In genomic region chr7:117012284-117013174, GRCh38 we compare ENCODE assay signal across 9 cellular contexts. TPM values are rescaled to one million over a fixed set of nuclear protein-coding genes. Genes with fewer than 3 reads are reported as not detected.
DNase-seq lines count a peak whose midpoint lies in the region; ATAC-seq, FAIRE-seq and TF ChIP-seq lines count a peak whose summit lies in the region.
"Had no signal": no experiment of that assay in that cellular context is flagged by ENCODE, and none has a peak within 500 bp of the region (broad histone marks: within the 10 kb centered on the region; RNA-seq: fewer than 3 reads in every experiment).

No MANE protein-coding gene starts in this region.

- H3K4me1 Mint-ChIP-seq in activated T-helper 2 cell treated with anti-CD3 and anti-CD28 coated beads, Interferon-gamma antibody, Interleukin-2, Interleukin-4, amounts not matched to agents 10 μg/mL and 5 μg/mL and 100 μg/mL, durations not matched to agents 14 hours and 24 hours and 36 hours (ENCODE audit: low read depth) = peaks cover 70% of the 10 kb centered on the region

- dilution Hi-C loops in keratinocyte (cut with MboI; ENCODE audit: extremely low pct_ligation_motif_present, low sequenced_read_pairs) = no loop called here

- H3K4me3 Mint-ChIP-seq in activated T-helper 2 cell treated with anti-CD3 and anti-CD28 coated beads, Interferon-gamma antibody, Interleukin-2, Interleukin-4, amounts not matched to agents 10 μg/mL and 5 μg/mL and 100 μg/mL, durations not matched to agents 14 hours and 24 hours and 36 hours (ENCODE audit: low read depth) = no peak overlapping the region

- H3K36me3 Mint-ChIP-seq in activated T-helper 2 cell treated with anti-CD3 and anti-CD28 coated beads, Interferon-gamma antibody, Interleukin-2, Interleukin-4, amounts not matched to agents 10 μg/mL and 5 μg/mL and 100 μg/mL, durations not matched to agents 14 hours and 24 hours and 36 hours (ENCODE audit: low read depth) = no peaks in the 10 kb centered on the region

- peaks cover 6% of the 10 kb centered on the region for H3K79me2 ChIP-seq in keratinocyte (ENCODE audit: control insufficient read depth, insufficient read depth, low read length)

- no peak overlapping the region for H3K27ac ChIP-seq in keratinocyte (ENCODE audit: control insufficient read depth, insufficient read depth, low read length)
- no peak overlapping the region for H3K27ac ChIP-seq in suprapubic skin
- H3K27ac ChIP-seq: SJCRH30 had no signal

- peaks cover 24% of the 10 kb centered on the region for H3K4me1 ChIP-seq in keratinocyte (ENCODE audit: control insufficient read depth, extremely low read depth, insufficient read depth, low read length)
- H3K4me1 ChIP-seq in suprapubic skin = peaks cover 16% of the 10 kb centered on the region

- intact Hi-C loops in activated T-helper 2 cell treated with anti-CD3 and anti-CD28 coated beads, Interferon-gamma antibody, Interleukin-2, Interleukin-4, amounts not matched to agents 10 μg/mL and 5 μg/mL and 100 μg/mL, durations not matched to agents 14 hours and 24 hours and 36 hours (cut with micrococcal nuclease) = loop anchor here (1.0 to 10.0 kb wide), 4 partner anchors 24 to 798 kb away; partner anchors contain the start of genes CAPZA2 and TES

- no peak for TF ChIP-seq EP300 in suprapubic skin (IDR thresholded peaks at IDR 0.05)

- peak in 2 of 3 experiments; percentile 38 to 39 for TF ChIP-seq CTCF in keratinocyte (optimal IDR thresholded peaks at IDR 0.05 in 1 of 3, IDR thresholded peaks at IDR 0.05 in 1 of 3, conservative IDR thresholded peaks at IDR 0.05 in 1 of 3; ENCODE audit: extremely low read depth in 1 of 3, insufficient read depth in 2 of 3, low read length in 3 of 3)
- TF ChIP-seq CTCF in suprapubic skin (IDR thresholded peaks at IDR 0.05) = peak in 1 of 2 donors; percentile 11

- H3K27ac Mint-ChIP-seq in activated T-helper 2 cell treated with anti-CD3 and anti-CD28 coated beads, Interferon-gamma antibody, Interleukin-2, Interleukin-4, amounts not matched to agents 10 μg/mL and 5 μg/mL and 100 μg/mL, durations not matched to agents 14 hours and 24 hours and 36 hours = no peak overlapping the region

- no peaks in the 10 kb centered on the region for H3K27me3 ChIP-seq in keratinocyte (ENCODE audit: control insufficient read depth, extremely low read depth, insufficient read depth, low read length)
- H3K27me3 ChIP-seq in suprapubic skin = no peaks in the 10 kb centered on the region
- H3K27me3 ChIP-seq: SJCRH30 had no signal

- H3K4me3 ChIP-seq in keratinocyte (ENCODE audit: control insufficient read depth in 2 of 3, extremely low read depth in 1 of 3, insufficient read depth in 2 of 3, low read depth in 1 of 3, low read length in 3 of 3) = no peak overlapping the region
- no peak overlapping the region for H3K4me3 ChIP-seq in suprapubic skin
- H3K4me3 ChIP-seq: SJCRH30 had no signal

- no peak for TF ChIP-seq POLR2A in suprapubic skin (IDR thresholded peaks at IDR 0.05)

- H3K4me2 ChIP-seq in keratinocyte (ENCODE audit: control insufficient read depth, extremely low read depth, insufficient read depth, low read depth, low read length) = no peak overlapping the region

- peaks cover 11% of the 10 kb centered on the region for H3K27me3 Mint-ChIP-seq in activated T-helper 2 cell treated with anti-CD3 and anti-CD28 coated beads, Interferon-gamma antibody, Interleukin-2, Interleukin-4, amounts not matched to agents 10 μg/mL and 5 μg/mL and 100 μg/mL, durations not matched to agents 14 hours and 24 hours and 36 hours (ENCODE audit: low read depth)

- DNase-seq in DMS114 treated with DMSO at 0.1 percent for 48 hours (lab: John Stamatoyannopoulos, UW; ENCODE audit: unreplicated experiment) = peak; percentile 15
- DNase-seq in keratinocyte (ENCODE audit: low read depth, low spot score) = no peak
- no peak for DNase-seq in activated T-helper 2 cell treated with anti-CD3 and anti-CD28 coated beads, Interferon-gamma antibody, Interleukin-2, Interleukin-4, amounts not matched to agents 10 μg/mL and 5 μg/mL and 100 μg/mL, durations not matched to agents 14 hours and 24 hours and 36 hours (ENCODE audit: low spot score)
- DNase-seq in NCI-H2029 (lab: John Stamatoyannopoulos, UW) = no peak
- no peak for DNase-seq in suprapubic skin (ENCODE audit: low spot score in 2 of 2)

- H3K9me3 Mint-ChIP-seq in activated T-helper 2 cell treated with anti-CD3 and anti-CD28 coated beads, Interferon-gamma antibody, Interleukin-2, Interleukin-4, amounts not matched to agents 10 μg/mL and 5 μg/mL and 100 μg/mL, durations not matched to agents 14 hours and 24 hours and 36 hours = no peaks in the 10 kb centered on the region

- no peaks in the 10 kb centered on the region for H3K9me1 ChIP-seq in keratinocyte (ENCODE audit: control insufficient read depth, extremely low read depth, insufficient read depth, low read length)

- no peak overlapping the region for H2AFZ ChIP-seq in keratinocyte (ENCODE audit: control insufficient read depth, low read length)

- no peaks in the 10 kb centered on the region for H3K9me3 ChIP-seq in keratinocyte (ENCODE audit: control insufficient read depth, low read depth, low read length)
- no peaks in the 10 kb centered on the region for H3K9me3 ChIP-seq in suprapubic skin
- H3K9me3 ChIP-seq: SJCRH30 had no signal

- FAIRE-seq in keratinocyte (lab: Jason Lieb, UNC) = no peak

- WGBS in suprapubic skin = 84% methylated on average over 4 of the region's 4 CpGs

- H3K36me3 ChIP-seq in keratinocyte (ENCODE audit: control insufficient read depth in 2 of 2, extremely low read depth in 1 of 2, insufficient read depth in 2 of 2, low read length in 2 of 2) (no peaks in the 10 kb centered on the region), suprapubic skin (no peaks in the 10 kb centered on the region)
- H3K36me3 ChIP-seq: SJCRH30 had no signal

- no peaks in the 10 kb centered on the region for H4K20me1 ChIP-seq in keratinocyte (ENCODE audit: control insufficient read depth, extremely low read depth, insufficient read depth, low read length)

- no peak overlapping the region for H3K9ac ChIP-seq in keratinocyte (ENCODE audit: control insufficient read depth, extremely low read depth, insufficient read depth, low read length)

- ATAC-seq in GM19452 (IDR thresholded peaks at IDR 0.05; ENCODE audit: unreplicated experiment) (peak; percentile 12), HG03442 (IDR thresholded peaks at IDR 0.05; ENCODE audit: unreplicated experiment) (peak; percentile 2), SK-N-SH treated with all-trans-retinoic acid at 6 μM for 48 hours (peak; percentile 80)

TF ChIP-seq in SK-N-SH treated with all-trans-retinoic acid at 6 μM for 48 hours, 23 proteins besides CTCF, POLR2A, EP300 and RAD21 (continues in another document):
- no peak for TF ChIP-seq RARB (CRISPR knock-in tag; IDR thresholded peaks at IDR 0.05)
- no peak for TF ChIP-seq ZC3H10 (CRISPR knock-in tag; IDR thresholded peaks at IDR 0.05)
- no peak for TF ChIP-seq OSR1 (CRISPR knock-in tag; IDR thresholded peaks at IDR 0.05)
- TF ChIP-seq BACH2 (CRISPR knock-in tag; IDR thresholded peaks at IDR 0.05; ENCODE audit: borderline replicate concordance) = no peak
- TF ChIP-seq TCF4 (CRISPR knock-in tag; IDR thresholded peaks at IDR 0.05; ENCODE audit: borderline replicate concordance) = no peak
- no peak for TF ChIP-seq TOX (CRISPR knock-in tag; IDR thresholded peaks at IDR 0.05; ENCODE audit: borderline replicate concordance)
- TF ChIP-seq CREB5 (CRISPR knock-in tag; IDR thresholded peaks at IDR 0.05; ENCODE audit: low read depth) = no peak
- no peak for TF ChIP-seq ARNTL (CRISPR knock-in tag; IDR thresholded peaks at IDR 0.05; ENCODE audit: borderline replicate concordance, low read depth)
- no peak for TF ChIP-seq ZFP30 (CRISPR knock-in tag; IDR thresholded peaks at IDR 0.05)
- TF ChIP-seq CSRNP3 (CRISPR knock-in tag; IDR thresholded peaks at IDR 0.05) = no peak
- TF ChIP-seq ISL1 (CRISPR knock-in tag; IDR thresholded peaks at IDR 0.05) = no peak
- no peak for TF ChIP-seq ZNF565 (CRISPR knock-in tag; conservative IDR thresholded peaks at IDR 0.05; ENCODE audit: low read depth)
- TF ChIP-seq CSDC2 (CRISPR knock-in tag; IDR thresholded peaks at IDR 0.05) = no peak
- TF ChIP-seq SNAI2 (CRISPR knock-in tag; IDR thresholded peaks at IDR 0.05) = no peak

RNA-seq across cellular contexts. Expression of gene ST7, which starts 59.2 kb away (rescaled TPM):
- polyA plus RNA-seq in keratinocyte = 15.0 to 18.4 TPM (median 16.9 TPM) in 3 replicates
- 6.1 TPM for polyA plus RNA-seq in keratinocyte (2011; ENCODE audit: low read depth)
- 8.1 and 14.3 TPM in 2 replicates for polyA plus RNA-seq in keratinocyte (2011; cell fraction: cytosol; rRNA removed)
- 24.4 and 28.0 TPM in 2 replicates for polyA plus RNA-seq in keratinocyte (2011; cell fraction: nucleus; rRNA removed)
- polyA plus RNA-seq in keratinocyte (2012; ENCODE audit: low replicate concordance) = 8.8 and 12.9 TPM in 2 replicates
- polyA minus RNA-seq in keratinocyte = 9.2 to 22.3 TPM (median 17.7 TPM) in 3 replicates
- 12.3 TPM for polyA minus RNA-seq in keratinocyte (2011; cell fraction: cytosol; rRNA and poly(A)+ RNA removed)
- polyA minus RNA-seq in keratinocyte (2011; cell fraction: nucleus; rRNA and poly(A)+ RNA removed) = 29.3 and 34.0 TPM in 2 replicates
- 8.0 and 10.0 TPM in 2 replicates for total RNA-seq in activated T-helper 2 cell treated with anti-CD3 and anti-CD28 coated beads, Interferon-gamma antibody, Interleukin-2, Interleukin-4, amounts not matched to agents 10 μg/mL and 5 μg/mL and 100 μg/mL, durations not matched to agents 14 hours and 24 hours and 36 hours
- 10 to 100 TPM; 13.1 to 28.2 (median 18.6) TPM for total RNA-seq in suprapubic skin

Comparison
In these comparisons a context has a peak if more than half of its experiments do, and no peak if none do; other contexts are left out.
1. ATAC-seq: peak in every context shown above with its lines; median percentile 80 in SK-N-SH treated with all-trans-retinoic acid at 6 μM for 48 hours; 12 in GM19452; 2 in HG03442.